In the genomic region with DNA sequence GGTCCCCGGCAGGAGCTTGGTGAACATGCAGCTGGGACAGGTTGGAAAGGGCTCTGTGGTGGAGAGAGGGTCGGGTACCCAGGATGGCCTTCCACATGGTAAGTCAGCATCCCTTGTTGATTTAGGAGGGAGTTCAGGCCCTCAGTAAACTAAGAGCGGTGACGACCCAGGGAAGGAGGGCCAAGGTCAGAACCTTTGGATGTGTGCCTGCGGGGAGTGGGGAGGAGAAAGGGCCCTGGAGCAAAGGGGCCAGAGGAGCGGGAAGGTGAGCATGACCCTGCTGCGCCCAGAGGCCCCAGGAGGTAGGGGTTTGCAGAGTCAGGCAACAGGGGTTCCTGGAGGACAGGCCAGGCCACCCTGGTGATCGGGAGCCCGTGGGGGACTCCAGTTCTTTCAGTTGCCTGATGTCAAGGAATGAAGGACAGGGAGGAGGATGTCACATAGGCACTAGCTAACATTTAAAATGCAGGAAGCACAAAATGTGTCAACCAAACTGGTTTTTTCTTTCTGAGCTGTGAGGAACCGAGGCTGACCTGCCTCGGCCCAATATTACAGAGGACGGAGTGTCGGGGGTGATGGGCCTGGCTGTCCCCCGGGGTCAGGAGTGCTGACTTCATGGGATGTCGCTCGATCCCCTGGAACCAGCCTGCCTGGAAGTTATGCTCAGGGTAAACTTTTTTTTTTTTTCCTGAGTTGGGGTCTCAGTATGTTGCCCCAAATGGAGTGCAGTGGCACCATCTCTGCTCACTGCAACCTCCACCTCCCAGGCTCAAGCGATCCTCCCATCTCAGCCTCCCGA, we compare ENCODE assay signal across 18 cellular contexts.
DNase-seq lines count a peak whose midpoint lies in the region; ATAC-seq and TF ChIP-seq lines count a peak whose summit lies in the region.
"Had no signal": no experiment of that assay in that cellular context is flagged by ENCODE, and none has a peak within 500 bp of the region (broad histone marks: within the 10 kb centered on the region; RNA-seq: fewer than 3 reads in every experiment).

No MANE protein-coding gene starts in this region.

- H3K9me2 ChIP-seq in hepatocyte (replicated peaks; ENCODE audit: insufficient read depth) (no peaks in the 10 kb centered on the region), GM23248 (ENCODE audit: insufficient read depth) (no peaks in the 10 kb centered on the region)

- in situ Hi-C loops in GM23248 (cut with MboI) = no loop called here

- TF ChIP-seq POLR2A in ovary (IDR thresholded peaks at IDR 0.05) (no peak), uterus (IDR thresholded peaks at IDR 0.05) (no peak)

- H2AFZ ChIP-seq in hepatocyte (no peak overlapping the region), GM23248 (no peak overlapping the region)

- WGBS in hepatocyte (ENCODE audit: low lambda C conversion rate, missing lambda C conversion rate) = 90% methylated on average over 18 of the region's 18 CpGs
- 86 to 92% (median 89%) methylated on average over 18 of the region's 18 CpGs for WGBS in ovary, 3 donors
- WGBS in GM23248 (ENCODE audit: low coverage in 1 of 2, low lambda C conversion rate in 2 of 2, missing lambda C conversion rate in 2 of 2), 2 experiments = 87% methylated on average over 18 of the region's 18 CpGs

- no peak overlapping the region for H3K4me2 ChIP-seq in hepatocyte
- H3K4me2 ChIP-seq in GM23248 (ENCODE audit: unreplicated experiment) = no peak overlapping the region

- H3K36me3 ChIP-seq in hepatocyte (replicated peaks; ENCODE audit: insufficient read depth, low read depth) (no peaks in the 10 kb centered on the region), ovary (no peaks in the 10 kb centered on the region), uterus (no peaks in the 10 kb centered on the region), GM23248 (ENCODE audit: low read depth) (no peaks in the 10 kb centered on the region)
- H3K36me3 ChIP-seq: BE2C, SJSA1 had no signal

- peaks cover 40% of the 10 kb centered on the region for H3F3A ChIP-seq in GM23248 (ENCODE audit: insufficient read depth)

- H3K4me3 ChIP-seq in hepatocyte (no peak overlapping the region), ovary (no peak overlapping the region), uterus (no peak overlapping the region), GM23248 (no peak overlapping the region)
- H3K4me3 ChIP-seq: lung, SJSA1 had no signal

- no peaks in the 10 kb centered on the region; the same call in 1 of the 2 replicates for H3K27me3 Mint-ChIP-seq in WTC11 (ENCODE audit: low read depth)
- H3K27me3 Mint-ChIP-seq: activated B cell treated with CpG ODN at 0.5 μM for 24 hours; activated naive CD8-positive, alpha-beta T cell had no signal

- no peak overlapping the region for H3K27ac Mint-ChIP-seq in WTC11
- H3K27ac Mint-ChIP-seq: activated B cell treated with CpG ODN at 0.5 μM for 24 hours; activated naive CD8-positive, alpha-beta T cell had no signal

- peak overlapping the region; percentile 90 for H3K27ac ChIP-seq in hepatocyte
- peak overlapping the region; percentile 96 to 98 for H3K27ac ChIP-seq in ovary
- H3K27ac ChIP-seq in uterus = peak overlapping the region; percentile 88 to 94
- H3K27ac ChIP-seq in GM23248 = no peak overlapping the region
- H3K27ac ChIP-seq: SJSA1 had no signal

- H3K9ac ChIP-seq in GM23248 = no peak overlapping the region

- H3K79me2 ChIP-seq in hepatocyte (no peaks in the 10 kb centered on the region), GM23248 (ENCODE audit: insufficient read depth) (no peaks in the 10 kb centered on the region)

- intact Hi-C loops in ovary (cut with DNase I) (loop anchor here in 1 of 4 donors (5.0 kb wide), 1 partner anchor 78 kb away; no protein-coding TSS in a partner anchor), uterus (cut with DNase I; ENCODE audit: low total_unique reads) (no loop called here)

- TF ChIP-seq CTCF in WTC11 (IDR thresholded peaks at IDR 0.05) (no peak), hepatocyte (IDR thresholded peaks at IDR 0.05; ENCODE audit: poor library complexity) (no peak), ovary (IDR thresholded peaks at IDR 0.05) (no peak), uterus (IDR thresholded peaks at IDR 0.05) (no peak)

- TF ChIP-seq EP300 in ovary (IDR thresholded peaks at IDR 0.05) = no peak

- H4K20me1 ChIP-seq in hepatocyte (ENCODE audit: insufficient read depth, poor library complexity, severe bottlenecking) = no peaks in the 10 kb centered on the region
- no peaks in the 10 kb centered on the region for H4K20me1 ChIP-seq in GM23248 (ENCODE audit: insufficient read depth)

- no peaks in the 10 kb centered on the region for H3K9me3 Mint-ChIP-seq in WTC11
- H3K9me3 Mint-ChIP-seq: activated B cell treated with CpG ODN at 0.5 μM for 24 hours; naive thymus-derived CD8-positive, alpha-beta T cell had no signal

- peaks cover 31% of the 10 kb centered on the region for H3K4me1 Mint-ChIP-seq in WTC11
- H3K4me1 Mint-ChIP-seq: activated B cell treated with CpG ODN at 0.5 μM for 24 hours had no signal

- H3K27me3 ChIP-seq in hepatocyte = no peaks in the 10 kb centered on the region
- no peaks in the 10 kb centered on the region for H3K27me3 ChIP-seq in ovary
- no peaks in the 10 kb centered on the region for H3K27me3 ChIP-seq in uterus
- H3K27me3 ChIP-seq in GM23248 (replicated peaks; ENCODE audit: insufficient read depth) = no peaks in the 10 kb centered on the region
- H3K27me3 ChIP-seq: BE2C, SJSA1 had no signal

- DNase-seq in WTC11 (ENCODE audit: low spot score) (no peak), hepatocyte (ENCODE audit: low spot score) (no peak), ovary (peak in 1 of 5 donors; percentile 40), uterus (no peak), NCI-H82 treated with DMSO at 0.1 percent for 48 hours (lab: John Stamatoyannopoulos, UW; ENCODE audit: unreplicated experiment) (no peak), GM23248 (no peak)
- DNase-seq: activated B cell treated with CpG ODN at 0.5 μM for 24 hours; activated CD8-positive, alpha-beta memory T cell treated with anti-CD3 and anti-CD28 coated beads for 24 hours; BE2C; Karpas-422; naive thymus-derived CD8-positive, alpha-beta T cell; NCI-H1105; NCI-H526; stimulated activated naive CD8-positive, alpha-beta T cell treated with anti-CD3 and anti-CD28 coated beads, Interleukin-15, Interleukin-2, amounts not matched to agents 100 U/mL and 50 U/mL, for 24 hours had no signal

- H3K4me1 ChIP-seq in hepatocyte (ENCODE audit: insufficient read depth) (peaks cover 40% of the 10 kb centered on the region), ovary (ENCODE audit: insufficient read depth) (peaks cover 27% of the 10 kb centered on the region), uterus (peaks cover 14 to 16% of the 10 kb centered on the region in 2 donors), GM23248 (ENCODE audit: insufficient read depth) (peaks cover 57% of the 10 kb centered on the region)
- H3K4me1 ChIP-seq: BE2C had no signal

- CTCF ChIA-PET in WTC11 (lab: Charles Lee) = interaction anchor here (1.1 to 2.4 kb wide), 3 partner anchors 34 to 185 kb away, joined by 4 to 13 read pairs (median 9); no protein-coding TSS in a partner anchor

- H3K36me3 Mint-ChIP-seq in WTC11 = no peaks in the 10 kb centered on the region
- H3K36me3 Mint-ChIP-seq: activated naive CD8-positive, alpha-beta T cell; naive thymus-derived CD8-positive, alpha-beta T cell had no signal

- H3K4me3 Mint-ChIP-seq in WTC11 = no peak overlapping the region
- H3K4me3 Mint-ChIP-seq: activated B cell treated with CpG ODN at 0.5 μM for 24 hours; activated naive CD8-positive, alpha-beta T cell; naive thymus-derived CD8-positive, alpha-beta T cell had no signal

- POLR2A ChIA-PET in WTC11 (lab: Charles Lee) = no interaction called here

- no peak for ATAC-seq in WTC11
- ATAC-seq in HG03521 (IDR thresholded peaks at IDR 0.05; ENCODE audit: unreplicated experiment) = no peak
- ATAC-seq: naive thymus-derived CD8-positive, alpha-beta T cell; stimulated activated naive CD8-positive, alpha-beta T cell treated with anti-CD3 and anti-CD28 coated beads, Interleukin-15, Interleukin-2, amounts not matched to agents 100 U/mL and 50 U/mL, for 24 hours had no signal

- H3K9me3 ChIP-seq in hepatocyte (ENCODE audit: low read depth) = no peaks in the 10 kb centered on the region
- H3K9me3 ChIP-seq in ovary = no peaks in the 10 kb centered on the region
- H3K9me3 ChIP-seq in uterus = no peaks in the 10 kb centered on the region
- no peaks in the 10 kb centered on the region for H3K9me3 ChIP-seq in GM23248 (ENCODE audit: low read depth)
- H3K9me3 ChIP-seq: BE2C had no signal

TF ChIP-seq in WTC11, 78 proteins besides CTCF, POLR2A, EP300 and RAD21:
- TF ChIP-seq GABPB1 (CRISPR knock-in tag; IDR thresholded peaks at IDR 0.05) (peak; percentile 87), PRRX2 (CRISPR knock-in tag; IDR thresholded peaks at IDR 0.05) (no peak)
